In the genomic region with DNA sequence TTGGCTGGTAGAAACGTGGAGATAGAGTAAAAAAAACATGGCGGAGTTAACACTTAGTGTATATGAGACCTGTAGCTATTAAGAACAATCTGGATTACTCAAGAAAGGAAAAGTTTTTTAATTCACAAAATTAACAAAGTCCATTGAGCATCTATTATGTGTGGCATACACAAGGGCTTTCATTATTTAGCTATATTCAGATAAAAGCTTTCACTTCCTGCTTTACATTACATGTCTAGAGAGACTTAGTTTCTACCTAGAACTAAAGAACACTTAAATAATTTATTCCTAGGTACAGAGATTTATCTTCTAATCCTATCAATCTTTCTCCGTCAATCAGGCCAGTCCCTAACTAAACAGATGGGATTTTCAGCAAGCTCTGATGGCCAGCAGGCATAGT, we compare ENCODE assay signal across 31 cellular contexts.
"Had no signal": no experiment of that assay in that cellular context is flagged by ENCODE, and none has a peak within 500 bp of the region (broad histone marks: within the 10 kb centered on the region; RNA-seq: fewer than 3 reads in every experiment).

No MANE protein-coding gene starts in this region.

- DNase-seq: activated CD4-positive, alpha-beta memory T cell treated with anti-CD3 and anti-CD28 coated beads for 36 hours; activated CD4-positive, alpha-beta T cell treated with anti-CD3 and anti-CD28 coated beads for 36 hours; activated CD4-positive, alpha-beta T cell treated with anti-CD3 and anti-CD28 coated beads, Interleukin-2, amount 10 ng/mL, durations not matched to agents 24 days and 14 days; activated CD4-positive, CD25-positive, alpha-beta regulatory T cell; activated CD4-positive, CD25-positive, alpha-beta regulatory T cell treated with anti-CD3 and anti-CD28 coated beads, Interleukin-2, amount 50 U/mL, for 72 hours; activated CD8-positive, alpha-beta memory T cell treated with anti-CD3 and anti-CD28 coated beads, Interleukin-2, amount 10 ng/mL, durations not matched to agents 7 days and 5 days; activated CD8-positive, alpha-beta memory T cell treated with anti-CD3 and anti-CD28 coated beads, Interleukin-2, amount 50 U/mL, for 4 hours; activated CD8-positive, alpha-beta T cell treated with anti-CD3 and anti-CD28 coated beads, Interleukin-2, amount 10 ng/mL, durations not matched to agents 7 days and 5 days; activated effector memory CD4-positive, alpha-beta T cell treated with anti-CD3 and anti-CD28 coated beads, Interleukin-2, amount 50 U/mL, for 16 hours; activated naive CD4-positive, alpha-beta T cell treated with anti-CD3 and anti-CD28 coated beads for 36 hours; activated naive CD8-positive, alpha-beta T cell treated with anti-CD3 and anti-CD28 coated beads for 36 hours; activated naive CD8-positive, alpha-beta T cell treated with anti-CD3 and anti-CD28 coated beads, Interleukin-2, amount 50 U/mL, for 24 hours; activated T-cell treated with anti-CD3 and anti-CD28 coated beads, Interleukin-2, amount 50 U/mL, for 1 hour; activated T-cell treated with anti-CD3 and anti-CD28 coated beads, Interleukin-2, amount 50 U/mL, for 48 hours; adrenal gland; amygdala; aorta; central memory CD4-positive, alpha-beta T cell; cerebellar nuclear complex; colonic mucosa; effector CD8-positive, alpha-beta T cell; esophagus squamous epithelium; foreskin melanocyte; heart right ventricle had no signal

- H3K36me3 ChIP-seq: adrenal gland, breast epithelium, cardiac muscle cell, colonic mucosa, esophagus squamous epithelium, gastroesophageal sphincter, heart right ventricle had no signal

- H2AFZ ChIP-seq: hepatocyte had no signal

- H3K27me3 ChIP-seq: adrenal gland, breast epithelium, cardiac muscle cell, colonic mucosa, esophagus squamous epithelium, gastroesophageal sphincter, heart right ventricle, hepatocyte had no signal

- H3K4me2 ChIP-seq: hepatocyte had no signal

- H3K9me3 ChIP-seq: adrenal gland, breast epithelium, colonic mucosa, esophagus squamous epithelium, gastroesophageal sphincter had no signal

- H3K4me1 ChIP-seq: adrenal gland, breast epithelium, colonic mucosa, esophagus squamous epithelium, gastroesophageal sphincter, heart right ventricle had no signal

- FAIRE-seq: endometrium, endothelial cell of umbilical vein had no signal

- ATAC-seq: activated CD4-positive, alpha-beta T cell treated with anti-CD3 and anti-CD28 coated beads for 36 hours; activated CD8-positive, alpha-beta memory T cell treated with anti-CD3 and anti-CD28 coated beads, Interleukin-2, amount 10 ng/mL, durations not matched to agents 7 days and 5 days; activated CD8-positive, alpha-beta T cell treated with anti-CD3 and anti-CD28 coated beads, Interleukin-2, amount 10 ng/mL, durations not matched to agents 7 days and 5 days; activated naive CD8-positive, alpha-beta T cell treated with anti-CD3 and anti-CD28 coated beads, Interleukin-2, amount 50 U/mL, for 24 hours; gastroesophageal sphincter; heart right ventricle had no signal

- H3K4me3 ChIP-seq: adrenal gland, breast epithelium, cardiac muscle cell, colonic mucosa, esophagus squamous epithelium, gastroesophageal sphincter, heart right ventricle, hepatocyte had no signal

- H3K79me2 ChIP-seq: hepatocyte had no signal

- H3K27ac ChIP-seq: adrenal gland, breast epithelium, cardiac muscle cell, colonic mucosa, epithelial cell of prostate, esophagus squamous epithelium, gastroesophageal sphincter, heart right ventricle, hepatocyte had no signal
